In the genomic region with DNA sequence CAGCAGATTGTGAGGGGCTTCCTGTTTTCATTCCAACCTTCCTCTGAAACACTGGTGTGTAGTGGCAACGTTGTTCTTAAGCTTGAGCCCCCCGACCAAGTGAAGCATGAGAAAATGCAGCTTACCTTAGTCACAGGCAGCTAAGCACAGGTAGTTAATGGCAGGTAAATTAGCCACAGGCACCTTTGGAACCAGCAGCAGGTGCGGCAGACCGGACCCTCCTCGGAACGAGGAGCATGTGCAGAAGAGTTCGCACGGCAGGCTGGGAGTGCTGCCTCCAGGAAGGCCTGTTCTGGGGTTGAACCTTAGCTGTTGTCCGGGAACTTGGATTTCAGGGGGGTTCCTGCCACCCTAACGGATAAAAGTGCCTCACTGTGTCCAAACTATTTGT, we compare ENCODE assay signal across 20 cellular contexts. TPM values are rescaled to one million over a fixed set of nuclear protein-coding genes. Genes with fewer than 3 reads are reported as not detected.
A peak's percentile ranks its signal among the peaks of the same experiment; 100 is the strongest.
DNase-seq lines count a peak whose midpoint lies in the region.
"Had no signal": no experiment of that assay in that cellular context is flagged by ENCODE, and none has a peak within 500 bp of the region (broad histone marks: within the 10 kb centered on the region; RNA-seq: fewer than 3 reads in every experiment).

No MANE protein-coding gene starts in this region.

- peak; percentile 56 for DNase-seq in NCI-H748 (lab: John Stamatoyannopoulos, UW; ENCODE audit: unreplicated experiment)
- DNase-seq in NCI-H748 treated with DMSO at 0.1 percent for 48 hours (lab: John Stamatoyannopoulos, UW), result no peak
- peak; percentile 39 for DNase-seq in NCI-H1105 (lab: John Stamatoyannopoulos, UW)
- peak; percentile 67 for DNase-seq in islet precursor cell
- DNase-seq in stimulated activated CD8-positive, alpha-beta memory T cell treated with anti-CD3 and anti-CD28 coated beads, Interleukin-4, amount 100 ng/mL, for 48 hours, result peak; percentile 1
- no peak for DNase-seq in AG20443 (ENCODE audit: low spot score)
- no peak for DNase-seq in activated T-helper 2 cell treated with anti-CD3 and anti-CD28 coated beads, Interferon-gamma antibody, Interleukin-2, Interleukin-4, amounts not matched to agents 10 μg/mL and 5 μg/mL and 100 μg/mL, durations not matched to agents 14 hours and 24 hours and 36 hours (ENCODE audit: low spot score)
- DNase-seq in GM19238 (ENCODE audit: insufficient read length, low spot score), result no peak
- DNase-seq: central memory CD4-positive, alpha-beta T cell; heart left ventricle; NCI-H1092; NCI-H2107; NCI-H82; stimulated activated CD4-positive, alpha-beta T cell treated with anti-CD3 and anti-CD28 coated beads, Interleukin-4, amount 100 ng/mL, for 1 hour; stimulated activated naive CD8-positive, alpha-beta T cell treated with anti-CD3 and anti-CD28 coated beads, Interleukin-15, Interleukin-2, amounts not matched to agents 100 U/mL and 50 U/mL, for 24 hours; tibial artery had no signal

- peaks cover 36% of the 10 kb centered on the region for H3K4me1 Mint-ChIP-seq in activated T-helper 2 cell treated with anti-CD3 and anti-CD28 coated beads, Interferon-gamma antibody, Interleukin-2, Interleukin-4, amounts not matched to agents 10 μg/mL and 5 μg/mL and 100 μg/mL, durations not matched to agents 14 hours and 24 hours and 36 hours (ENCODE audit: low read depth)

- H3K4me3 Mint-ChIP-seq in activated T-helper 2 cell treated with anti-CD3 and anti-CD28 coated beads, Interferon-gamma antibody, Interleukin-2, Interleukin-4, amounts not matched to agents 10 μg/mL and 5 μg/mL and 100 μg/mL, durations not matched to agents 14 hours and 24 hours and 36 hours (ENCODE audit: low read depth), result no peak overlapping the region
- H3K4me3 Mint-ChIP-seq: activated naive CD4-positive, alpha-beta T cell treated with anti-CD3 and anti-CD28 coated beads, Interleukin-2, amount 50 U/mL, for 24 hours; activated T-helper 1 cell treated with anti-CD3 and anti-CD28 coated beads, Interleukin-12 subunit alpha, Interleukin-12 subunit beta, Interleukin-2, Interleukin-4 antibody, amounts not matched to agents 30 ng/mL and 10 ng/mL and 1 ng/mL, durations not matched to agents 14 hours and 24 hours and 36 hours had no signal

- H3K27ac Mint-ChIP-seq in activated T-helper 2 cell treated with anti-CD3 and anti-CD28 coated beads, Interferon-gamma antibody, Interleukin-2, Interleukin-4, amounts not matched to agents 10 μg/mL and 5 μg/mL and 100 μg/mL, durations not matched to agents 14 hours and 24 hours and 36 hours, result no peak overlapping the region
- H3K27ac Mint-ChIP-seq: activated T-helper 1 cell treated with anti-CD3 and anti-CD28 coated beads, Interleukin-12 subunit alpha, Interleukin-12 subunit beta, Interleukin-2, Interleukin-4 antibody, amounts not matched to agents 30 ng/mL and 10 ng/mL and 1 ng/mL, durations not matched to agents 14 hours and 24 hours and 36 hours had no signal

- intact Hi-C loops in activated T-helper 2 cell treated with anti-CD3 and anti-CD28 coated beads, Interferon-gamma antibody, Interleukin-2, Interleukin-4, amounts not matched to agents 10 μg/mL and 5 μg/mL and 100 μg/mL, durations not matched to agents 14 hours and 24 hours and 36 hours (cut with micrococcal nuclease), result no loop called here

- no peaks in the 10 kb centered on the region for H3K36me3 Mint-ChIP-seq in activated T-helper 2 cell treated with anti-CD3 and anti-CD28 coated beads, Interferon-gamma antibody, Interleukin-2, Interleukin-4, amounts not matched to agents 10 μg/mL and 5 μg/mL and 100 μg/mL, durations not matched to agents 14 hours and 24 hours and 36 hours (ENCODE audit: low read depth)
- H3K36me3 Mint-ChIP-seq: activated naive CD4-positive, alpha-beta T cell treated with anti-CD3 and anti-CD28 coated beads, Interleukin-2, amount 50 U/mL, for 24 hours had no signal

- peaks cover 33% of the 10 kb centered on the region for H3K27me3 Mint-ChIP-seq in activated T-helper 2 cell treated with anti-CD3 and anti-CD28 coated beads, Interferon-gamma antibody, Interleukin-2, Interleukin-4, amounts not matched to agents 10 μg/mL and 5 μg/mL and 100 μg/mL, durations not matched to agents 14 hours and 24 hours and 36 hours (ENCODE audit: low read depth)
- H3K27me3 Mint-ChIP-seq: activated naive CD4-positive, alpha-beta T cell treated with anti-CD3 and anti-CD28 coated beads, Interleukin-2, amount 50 U/mL, for 24 hours had no signal

- no peaks in the 10 kb centered on the region for H3K9me3 Mint-ChIP-seq in activated T-helper 2 cell treated with anti-CD3 and anti-CD28 coated beads, Interferon-gamma antibody, Interleukin-2, Interleukin-4, amounts not matched to agents 10 μg/mL and 5 μg/mL and 100 μg/mL, durations not matched to agents 14 hours and 24 hours and 36 hours
- H3K9me3 Mint-ChIP-seq: activated naive CD4-positive, alpha-beta T cell treated with anti-CD3 and anti-CD28 coated beads, Interleukin-2, amount 50 U/mL, for 24 hours; activated T-helper 1 cell treated with anti-CD3 and anti-CD28 coated beads, Interleukin-12 subunit alpha, Interleukin-12 subunit beta, Interleukin-2, Interleukin-4 antibody, amounts not matched to agents 30 ng/mL and 10 ng/mL and 1 ng/mL, durations not matched to agents 14 hours and 24 hours and 36 hours had no signal

RNA-seq across cellular contexts. Expression of gene IRF8, which starts 7.2 kb away (rescaled TPM):
- 37.8 and 40.1 TPM in 2 replicates for total RNA-seq in activated T-helper 2 cell treated with anti-CD3 and anti-CD28 coated beads, Interferon-gamma antibody, Interleukin-2, Interleukin-4, amounts not matched to agents 10 μg/mL and 5 μg/mL and 100 μg/mL, durations not matched to agents 14 hours and 24 hours and 36 hours
- total RNA-seq: G401, PC-3 had no signal

Comparison
In these comparisons a context has a peak if more than half of its experiments do, and no peak if none do; other contexts are left out.
1. DNase-seq: peak in NCI-H748 (single experiment), NCI-H1105 (single experiment), islet precursor cell (single experiment) and stimulated activated CD8-positive, alpha-beta memory T cell treated with anti-CD3 and anti-CD28 coated beads, Interleukin-4, amount 100 ng/mL, for 48 hours (single experiment); none in NCI-H748 treated with DMSO at 0.1 percent for 48 hours (single experiment), AG20443 (single experiment), activated T-helper 2 cell treated with anti-CD3 and anti-CD28 coated beads, Interferon-gamma antibody, Interleukin-2, Interleukin-4, amounts not matched to agents 10 μg/mL and 5 μg/mL and 100 μg/mL, durations not matched to agents 14 hours and 24 hours and 36 hours (single experiment) and GM19238 (single experiment).